In genomic region chr5:176590035-176590729, GRCh38 we compare ENCODE assay signal across 1 cellular context.
TF ChIP-seq lines count a peak whose summit lies in the region.

No MANE protein-coding gene starts in this region.

TF ChIP-seq in HepG2, 621 proteins besides CTCF, POLR2A, EP300 and RAD21:
- TF ChIP-seq CERS6 (CRISPR knock-in tag; IDR thresholded peaks at IDR 0.05) (no peak), TEAD2 (CRISPR knock-in tag; IDR thresholded peaks at IDR 0.05) (no peak), CBFB (CRISPR knock-in tag; IDR thresholded peaks at IDR 0.05) (no peak), PAF1 (CRISPR knock-in tag; IDR thresholded peaks at IDR 0.05) (no peak), SIX4 (CRISPR knock-in tag; IDR thresholded peaks at IDR 0.05) (no peak), NR0B2 (CRISPR knock-in tag; IDR thresholded peaks at IDR 0.05) (no peak), ZNF484 (CRISPR knock-in tag; IDR thresholded peaks at IDR 0.05; ENCODE audit: borderline replicate concordance, low read depth) (no peak), SMARCC2 (IDR thresholded peaks at IDR 0.05) (no peak), PBX3 (CRISPR knock-in tag; IDR thresholded peaks at IDR 0.05; ENCODE audit: borderline replicate concordance) (no peak), ZNF430 (CRISPR knock-in tag; IDR thresholded peaks at IDR 0.05) (no peak), ZBTB46 (CRISPR knock-in tag; IDR thresholded peaks at IDR 0.05; ENCODE audit: borderline replicate concordance) (no peak), ZNF781 (CRISPR knock-in tag; IDR thresholded peaks at IDR 0.05; ENCODE audit: borderline replicate concordance, not compliant biosample characterization) (no peak), IKZF5 (CRISPR knock-in tag; IDR thresholded peaks at IDR 0.05) (no peak), RORA (CRISPR knock-in tag; IDR thresholded peaks at IDR 0.05) (no peak), SAP130 (CRISPR knock-in tag; IDR thresholded peaks at IDR 0.05; ENCODE audit: low read depth) (no peak)
TF ChIP-seq in HepG2: peak in this region for 0.
